ENCODE assay signal across 17 cellular contexts in the genomic region with DNA sequence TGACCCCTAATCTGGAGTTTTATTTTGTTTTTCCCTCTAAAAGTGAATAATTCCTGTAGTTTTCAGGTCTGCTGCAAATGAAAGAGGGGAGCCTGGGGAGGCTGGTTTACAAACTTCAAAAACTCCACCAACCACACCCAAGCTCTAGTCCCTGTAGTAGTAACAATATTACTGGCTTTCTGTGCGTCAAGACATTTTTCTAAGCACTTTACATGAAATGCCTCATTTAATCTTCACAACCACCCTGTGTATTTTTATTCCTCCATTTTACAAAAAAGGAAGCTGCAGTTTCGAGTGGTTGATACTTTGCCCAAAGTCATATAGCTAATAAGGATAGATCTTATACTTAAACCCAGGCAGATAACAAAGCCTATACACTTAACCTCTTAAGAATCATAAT. TPM values are rescaled to one million over a fixed set of nuclear protein-coding genes. Genes with fewer than 3 reads are reported as not detected.
DNase-seq lines count a peak whose midpoint lies in the region; ATAC-seq and TF ChIP-seq lines count a peak whose summit lies in the region.
"Had no signal": no experiment of that assay in that cellular context is flagged by ENCODE, and none has a peak within 500 bp of the region (broad histone marks: within the 10 kb centered on the region; RNA-seq: fewer than 3 reads in every experiment).

No MANE protein-coding gene starts in this region.

- H3K27me3 Mint-ChIP-seq in IgD-negative memory B cell = no peaks in the 10 kb centered on the region
- H3K27me3 Mint-ChIP-seq: activated T-helper 17 cell treated with anti-CD3 and anti-CD28 coated beads, Interleukin-2, amount 50 U/mL, for 72 hours had no signal

- no peak overlapping the region for H3K9ac ChIP-seq in mucosa of rectum (ENCODE audit: low read depth in 1 of 2, low read length in 2 of 2)

- H3K79me2 ChIP-seq in DOHH2 (ENCODE audit: control insufficient read depth, low read length) = peaks cover 9% of the 10 kb centered on the region; the same call in 1 of the 2 replicates

- no peaks in the 10 kb centered on the region for H3F3A ChIP-seq in DOHH2 (ENCODE audit: control insufficient read depth, insufficient read depth)

- H3K27me3 ChIP-seq in DOHH2 (ENCODE audit: control insufficient read depth, low read length) (no peaks in the 10 kb centered on the region), mucosa of rectum (ENCODE audit: control insufficient read depth in 2 of 2, insufficient read depth in 2 of 2, low read length in 2 of 2) (no peaks in the 10 kb centered on the region), SJCRH30 (no peaks in the 10 kb centered on the region)
- H3K27me3 ChIP-seq: uterus had no signal

- no peaks in the 10 kb centered on the region for H3K9me2 ChIP-seq in DOHH2 (replicated peaks; ENCODE audit: control insufficient read depth, low read length)

- H3K36me3 ChIP-seq in DOHH2 (ENCODE audit: control insufficient read depth, low read length) = no peaks in the 10 kb centered on the region
- no peaks in the 10 kb centered on the region for H3K36me3 ChIP-seq in mucosa of rectum (ENCODE audit: control insufficient read depth in 2 of 2, insufficient read depth in 2 of 2, low read length in 2 of 2)
- peaks cover 5% of the 10 kb centered on the region; the same call in 1 of the 2 replicates for H3K36me3 ChIP-seq in SJCRH30
- H3K36me3 ChIP-seq: prostate gland, uterus had no signal

- peaks cover 14% of the 10 kb centered on the region for H3K4me1 ChIP-seq in DOHH2 (ENCODE audit: control insufficient read depth, low read length)
- peaks cover 65 to 91% of the 10 kb centered on the region in 2 donors for H3K4me1 ChIP-seq in mucosa of rectum (ENCODE audit: control insufficient read depth in 2 of 2, insufficient read depth in 2 of 2, low read length in 2 of 2)
- H3K4me1 ChIP-seq in SJCRH30 = peaks cover 6% of the 10 kb centered on the region

- peak overlapping the region; percentile 18 to 89 (median 68) for H3K4me3 Mint-ChIP-seq in IgD-negative memory B cell
- H3K4me3 Mint-ChIP-seq: activated T-helper 17 cell treated with anti-CD3 and anti-CD28 coated beads, Interleukin-2, amount 50 U/mL, for 72 hours; HFFc6; T-helper 2 cell treated with Interferon-gamma antibody and Interleukin-4, amounts not matched to agents 5 μg/mL and 100 μg/mL, for 36 hours had no signal

- H3K4me2 ChIP-seq in DOHH2 (ENCODE audit: low read length) = peak overlapping the region; percentile 44

- H3K27ac ChIP-seq in DOHH2 (ENCODE audit: low read depth, low read length) = no peak overlapping the region
- H3K27ac ChIP-seq in mucosa of rectum (ENCODE audit: low read depth in 2 of 2, low read length in 2 of 2) = peak overlapping the region; percentile 1 to 43
- H3K27ac ChIP-seq in SJCRH30 = no peak overlapping the region

- H3K4me1 Mint-ChIP-seq in IgD-negative memory B cell = peaks cover 27 to 32% (median 28%) of the 10 kb centered on the region in 3 donors
- H3K4me1 Mint-ChIP-seq: activated T-helper 17 cell treated with anti-CD3 and anti-CD28 coated beads, Interleukin-2, amount 50 U/mL, for 72 hours had no signal

- H3K36me3 Mint-ChIP-seq in IgD-negative memory B cell = peaks cover 9% of the 10 kb centered on the region

- H3K27ac Mint-ChIP-seq in IgD-negative memory B cell = peak overlapping the region; percentile 7 to 57 (median 33)
- H3K27ac Mint-ChIP-seq: activated T-helper 17 cell treated with anti-CD3 and anti-CD28 coated beads, Interleukin-2, amount 50 U/mL, for 72 hours; T-helper 2 cell treated with Interferon-gamma antibody and Interleukin-4, amounts not matched to agents 5 μg/mL and 100 μg/mL, for 36 hours had no signal

- H3K4me3 ChIP-seq in DOHH2 (ENCODE audit: low read length) (0 out of 2 replicates have a peak overlapping the region, but pooled peaks have one; percentile 2), mucosa of rectum (ENCODE audit: low read length in 2 of 2) (no peak overlapping the region), SJCRH30 (no peak overlapping the region)
- H3K4me3 ChIP-seq: prostate gland, uterus had no signal

- no peak for TF ChIP-seq CTCF in DOHH2 (IDR thresholded peaks at IDR 0.05; ENCODE audit: low read depth, low read length, poor library complexity, severe bottlenecking)

- DNase-seq in activated naive CD4-positive, alpha-beta T cell (lab: John Stamatoyannopoulos, UW) = no peak
- DNase-seq in NCI-H1436 treated with DMSO at 0.1 percent for 48 hours (lab: John Stamatoyannopoulos, UW) (no peak), SJCRH30 (no peak), NCI-H1105 treated with DMSO at 0.1 percent for 48 hours (lab: John Stamatoyannopoulos, UW) (no peak)
- DNase-seq: HFFc6; NCI-H2171; stimulated activated CD8-positive, alpha-beta memory T cell treated with anti-CD3 and anti-CD28 coated beads, Interleukin-4, amount 100 ng/mL, for 48 hours; uterus had no signal

- no peaks in the 10 kb centered on the region for H3K9me3 Mint-ChIP-seq in IgD-negative memory B cell
- H3K9me3 Mint-ChIP-seq: activated T-helper 17 cell treated with anti-CD3 and anti-CD28 coated beads, Interleukin-2, amount 50 U/mL, for 72 hours; HFFc6; T-helper 2 cell treated with Interferon-gamma antibody and Interleukin-4, amounts not matched to agents 5 μg/mL and 100 μg/mL, for 36 hours had no signal

- H3K9me3 ChIP-seq in DOHH2 (ENCODE audit: control insufficient read depth, insufficient read depth, low read length) = no peaks in the 10 kb centered on the region
- no peaks in the 10 kb centered on the region for H3K9me3 ChIP-seq in mucosa of rectum (ENCODE audit: control insufficient read depth in 2 of 2, low read length in 2 of 2)
- no peaks in the 10 kb centered on the region for H3K9me3 ChIP-seq in SJCRH30 (replicated peaks)
- H3K9me3 ChIP-seq: prostate gland, uterus had no signal

- peaks cover 5% of the 10 kb centered on the region; the same call in 1 of the 2 replicates for H4K20me1 ChIP-seq in DOHH2 (ENCODE audit: control insufficient read depth, insufficient read depth, low read depth, low read length)

- peak; percentile 45 for ATAC-seq in GM19463 (IDR thresholded peaks at IDR 0.05; ENCODE audit: unreplicated experiment)
- ATAC-seq: activated T-helper 17 cell treated with anti-CD3 and anti-CD28 coated beads, Interleukin-2, amount 50 U/mL, for 72 hours had no signal

RNA-seq across cellular contexts. Expression of a gene that starts 23.5 kb away (rescaled TPM):
- polyA plus RNA-seq in IgD-negative memory B cell = 4.9 TPM
- total RNA-seq in SJCRH30 (2014; rRNA removed; shearing (Covaris generic)) = 94.9 and 95.9 TPM in 2 replicates

RNA-seq across cellular contexts. Expression of a gene that starts 33.5 kb away (rescaled TPM):
- 0.23 TPM for polyA plus RNA-seq in IgD-negative memory B cell
- 0.02 TPM in 1 of 2 replicates, not detected in the other for total RNA-seq in SJCRH30 (2014; rRNA removed; shearing (Covaris generic))
- total RNA-seq: activated T-helper 17 cell treated with anti-CD3 and anti-CD28 coated beads, Interleukin-2, amount 50 U/mL, for 72 hours; astrocyte; dermis microvascular lymphatic vessel endothelial cell; HFFc6; uterus had no signal

RNA-seq across cellular contexts. Expression of a gene that starts 43.8 kb away (rescaled TPM):
- 324 TPM for polyA plus RNA-seq in IgD-negative memory B cell
- 116 and 133 TPM in 2 replicates for total RNA-seq in SJCRH30 (2014; rRNA removed; shearing (Covaris generic))

Comparison
In these comparisons a context has a peak if more than half of its experiments do, and no peak if none do; other contexts are left out.
1. H3K27ac ChIP-seq: peak in mucosa of rectum (2 of 2); none in DOHH2 (single experiment) and SJCRH30 (single experiment).